In genomic region chr5:59040804-59041201, GRCh38 we compare ENCODE assay signal across 1 cellular context.
TF ChIP-seq lines count a peak whose summit lies in the region.

No MANE protein-coding gene starts in this region.

TF ChIP-seq in HepG2, 621 proteins besides CTCF, POLR2A, EP300 and RAD21 (continued from another document and continues in another):
- TF ChIP-seq, protein P1, sequence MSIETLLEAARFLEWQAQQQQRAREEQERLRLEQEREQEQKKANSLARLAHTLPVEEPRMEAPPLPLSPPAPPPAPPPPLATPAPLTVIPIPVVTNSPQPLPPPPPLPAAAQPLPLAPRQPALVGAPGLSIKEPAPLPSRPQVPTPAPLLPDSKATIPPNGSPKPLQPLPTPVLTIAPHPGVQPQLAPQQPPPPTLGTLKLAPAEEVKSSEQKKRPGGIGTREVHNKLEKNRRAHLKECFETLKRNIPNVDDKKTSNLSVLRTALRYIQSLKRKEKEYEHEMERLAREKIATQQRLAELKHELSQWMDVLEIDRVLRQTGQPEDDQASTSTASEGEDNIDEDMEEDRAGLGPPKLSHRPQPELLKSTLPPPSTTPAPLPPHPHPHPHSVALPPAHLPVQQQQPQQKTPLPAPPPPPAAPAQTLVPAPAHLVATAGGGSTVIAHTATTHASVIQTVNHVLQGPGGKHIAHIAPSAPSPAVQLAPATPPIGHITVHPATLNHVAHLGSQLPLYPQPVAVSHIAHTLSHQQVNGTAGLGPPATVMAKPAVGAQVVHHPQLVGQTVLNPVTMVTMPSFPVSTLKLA (IDR thresholded peaks at IDR 0.05): 0 out of 2 replicates have a peak, but pooled peaks have one; percentile 4
- TF ChIP-seq CREM (IDR thresholded peaks at IDR 0.05) (peak; percentile 50; the same call in 1 of the 2 replicates), CREM (CRISPR knock-in tag; IDR thresholded peaks at IDR 0.05) (no peak), SP5 (CRISPR knock-in tag; IDR thresholded peaks at IDR 0.05; ENCODE audit: borderline replicate concordance, low read depth) (0 out of 2 replicates have a peak, but pooled peaks have one; percentile 33), SSRP1 (CRISPR knock-in tag; IDR thresholded peaks at IDR 0.05) (no peak), ZGPAT (CRISPR knock-in tag; IDR thresholded peaks at IDR 0.05) (peak; percentile 63), FOXA1 (IDR thresholded peaks at IDR 0.05) (no peak), FOXA1 (CRISPR knock-in tag; IDR thresholded peaks at IDR 0.05) (0 out of 2 replicates have a peak, but pooled peaks have one; percentile 7), KLF12 (CRISPR knock-in tag; IDR thresholded peaks at IDR 0.05; ENCODE audit: borderline replicate concordance) (no peak), NR1H2 (CRISPR knock-in tag; IDR thresholded peaks at IDR 0.05; ENCODE audit: borderline replicate concordance, low read depth) (no peak), MED1 (CRISPR knock-in tag; IDR thresholded peaks at IDR 0.05) (peak; percentile 29; the same call in 1 of the 2 replicates), ZBTB21 (CRISPR knock-in tag; IDR thresholded peaks at IDR 0.05) (no peak), NR2F6 (IDR thresholded peaks at IDR 0.05) (peak; percentile 25; the same call in 1 of the 2 replicates), NR2F6 (CRISPR knock-in tag; IDR thresholded peaks at IDR 0.05) (no peak), NCOA2 (CRISPR knock-in tag; IDR thresholded peaks at IDR 0.05) (peak; percentile 23; the same call in 1 of the 2 replicates), CENPT (CRISPR knock-in tag; IDR thresholded peaks at IDR 0.05; ENCODE audit: low read depth) (no peak), ELF3 (CRISPR knock-in tag; IDR thresholded peaks at IDR 0.05) (peak; percentile 49; the same call in 1 of the 2 replicates), ZMAT5 (CRISPR knock-in tag; IDR thresholded peaks at IDR 0.05; ENCODE audit: borderline replicate concordance, low read depth) (no peak), HNF4A (CRISPR knock-in tag; IDR thresholded peaks at IDR 0.05) (0 out of 2 replicates have a peak, but pooled peaks have one; percentile 31), MIER2 (CRISPR knock-in tag; IDR thresholded peaks at IDR 0.05) (no peak), CREB1 (IDR thresholded peaks at IDR 0.05) (no peak), CREB1 (CRISPR knock-in tag; IDR thresholded peaks at IDR 0.05) (no peak), MIXL1 (CRISPR knock-in tag; IDR thresholded peaks at IDR 0.05) (0 out of 2 replicates have a peak, but pooled peaks have one; percentile 38), NR2F2 (IDR thresholded peaks at IDR 0.05; ENCODE audit: borderline replicate concordance, low read depth) (0 out of 2 replicates have a peak, but pooled peaks have one; percentile 2), FOXJ3 (CRISPR knock-in tag; IDR thresholded peaks at IDR 0.05; ENCODE audit: borderline replicate concordance) (peak; percentile 75; the same call in 1 of the 2 replicates), MAX (IDR thresholded peaks at IDR 0.05) (no peak; the same call in 1 of the 2 replicates), ZFP36L1 (CRISPR knock-in tag; IDR thresholded peaks at IDR 0.05) (no peak), ZKSCAN5 (CRISPR knock-in tag; IDR thresholded peaks at IDR 0.05) (no peak), SIN3B (IDR thresholded peaks at IDR 0.05; ENCODE audit: low read length) (no peak), FOXA3 (CRISPR knock-in tag; IDR thresholded peaks at IDR 0.05) (peak; percentile 73), KLF16 (CRISPR knock-in tag; IDR thresholded peaks at IDR 0.05) (no peak), YY1 (IDR thresholded peaks at IDR 0.05; ENCODE audit: insufficient read depth, insufficient replicate concordance, low read depth, low read length) (no peak), ZNF850 (CRISPR knock-in tag; conservative IDR thresholded peaks at IDR 0.05) (no peak), MEF2D (CRISPR knock-in tag; IDR thresholded peaks at IDR 0.05) (0 out of 2 replicates have a peak, but pooled peaks have one; percentile 6), CHCHD3 (CRISPR knock-in tag; IDR thresholded peaks at IDR 0.05) (no peak), SOX5 (CRISPR knock-in tag; IDR thresholded peaks at IDR 0.05; ENCODE audit: borderline replicate concordance) (peak; percentile 86), SOX6 (IDR thresholded peaks at IDR 0.05) (no peak), SOX6 (CRISPR knock-in tag; IDR thresholded peaks at IDR 0.05) (peak; percentile 80; the same call in 1 of the 2 replicates), NFIC (IDR thresholded peaks at IDR 0.05; ENCODE audit: low read length) (peak; percentile 34; the same call in 1 of the 2 replicates), GABPA (IDR thresholded peaks at IDR 0.05; ENCODE audit: low read depth, low read length) (no peak), GABPA (CRISPR knock-in tag; IDR thresholded peaks at IDR 0.05; ENCODE audit: low read depth) (0 out of 2 replicates have a peak, but pooled peaks have one; percentile 23), ATM (IDR thresholded peaks at IDR 0.05; ENCODE audit: borderline replicate concordance) (no peak)
- TF ChIP-seq, protein P2, sequence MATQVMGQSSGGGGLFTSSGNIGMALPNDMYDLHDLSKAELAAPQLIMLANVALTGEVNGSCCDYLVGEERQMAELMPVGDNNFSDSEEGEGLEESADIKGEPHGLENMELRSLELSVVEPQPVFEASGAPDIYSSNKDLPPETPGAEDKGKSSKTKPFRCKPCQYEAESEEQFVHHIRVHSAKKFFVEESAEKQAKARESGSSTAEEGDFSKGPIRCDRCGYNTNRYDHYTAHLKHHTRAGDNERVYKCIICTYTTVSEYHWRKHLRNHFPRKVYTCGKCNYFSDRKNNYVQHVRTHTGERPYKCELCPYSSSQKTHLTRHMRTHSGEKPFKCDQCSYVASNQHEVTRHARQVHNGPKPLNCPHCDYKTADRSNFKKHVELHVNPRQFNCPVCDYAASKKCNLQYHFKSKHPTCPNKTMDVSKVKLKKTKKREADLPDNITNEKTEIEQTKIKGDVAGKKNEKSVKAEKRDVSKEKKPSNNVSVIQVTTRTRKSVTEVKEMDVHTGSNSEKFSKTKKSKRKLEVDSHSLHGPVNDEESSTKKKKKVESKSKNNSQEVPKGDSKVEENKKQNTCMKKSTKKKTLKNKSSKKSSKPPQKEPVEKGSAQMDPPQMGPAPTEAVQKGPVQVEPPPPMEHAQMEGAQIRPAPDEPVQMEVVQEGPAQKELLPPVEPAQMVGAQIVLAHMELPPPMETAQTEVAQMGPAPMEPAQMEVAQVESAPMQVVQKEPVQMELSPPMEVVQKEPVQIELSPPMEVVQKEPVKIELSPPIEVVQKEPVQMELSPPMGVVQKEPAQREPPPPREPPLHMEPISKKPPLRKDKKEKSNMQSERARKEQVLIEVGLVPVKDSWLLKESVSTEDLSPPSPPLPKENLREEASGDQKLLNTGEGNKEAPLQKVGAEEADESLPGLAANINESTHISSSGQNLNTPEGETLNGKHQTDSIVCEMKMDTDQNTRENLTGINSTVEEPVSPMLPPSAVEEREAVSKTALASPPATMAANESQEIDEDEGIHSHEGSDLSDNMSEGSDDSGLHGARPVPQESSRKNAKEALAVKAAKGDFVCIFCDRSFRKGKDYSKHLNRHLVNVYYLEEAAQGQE (IDR thresholded peaks at IDR 0.05; ENCODE audit: borderline replicate concordance in 1 of 2, low read depth in 1 of 2, low read length in 2 of 2): no peak
- TF ChIP-seq, protein P3, sequence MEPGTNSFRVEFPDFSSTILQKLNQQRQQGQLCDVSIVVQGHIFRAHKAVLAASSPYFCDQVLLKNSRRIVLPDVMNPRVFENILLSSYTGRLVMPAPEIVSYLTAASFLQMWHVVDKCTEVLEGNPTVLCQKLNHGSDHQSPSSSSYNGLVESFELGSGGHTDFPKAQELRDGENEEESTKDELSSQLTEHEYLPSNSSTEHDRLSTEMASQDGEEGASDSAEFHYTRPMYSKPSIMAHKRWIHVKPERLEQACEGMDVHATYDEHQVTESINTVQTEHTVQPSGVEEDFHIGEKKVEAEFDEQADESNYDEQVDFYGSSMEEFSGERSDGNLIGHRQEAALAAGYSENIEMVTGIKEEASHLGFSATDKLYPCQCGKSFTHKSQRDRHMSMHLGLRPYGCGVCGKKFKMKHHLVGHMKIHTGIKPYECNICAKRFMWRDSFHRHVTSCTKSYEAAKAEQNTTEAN (CRISPR knock-in tag; conservative IDR thresholded peaks at IDR 0.05): peak; percentile 50; the same call in 1 of the 2 replicates
- TF ChIP-seq, protein P4, sequence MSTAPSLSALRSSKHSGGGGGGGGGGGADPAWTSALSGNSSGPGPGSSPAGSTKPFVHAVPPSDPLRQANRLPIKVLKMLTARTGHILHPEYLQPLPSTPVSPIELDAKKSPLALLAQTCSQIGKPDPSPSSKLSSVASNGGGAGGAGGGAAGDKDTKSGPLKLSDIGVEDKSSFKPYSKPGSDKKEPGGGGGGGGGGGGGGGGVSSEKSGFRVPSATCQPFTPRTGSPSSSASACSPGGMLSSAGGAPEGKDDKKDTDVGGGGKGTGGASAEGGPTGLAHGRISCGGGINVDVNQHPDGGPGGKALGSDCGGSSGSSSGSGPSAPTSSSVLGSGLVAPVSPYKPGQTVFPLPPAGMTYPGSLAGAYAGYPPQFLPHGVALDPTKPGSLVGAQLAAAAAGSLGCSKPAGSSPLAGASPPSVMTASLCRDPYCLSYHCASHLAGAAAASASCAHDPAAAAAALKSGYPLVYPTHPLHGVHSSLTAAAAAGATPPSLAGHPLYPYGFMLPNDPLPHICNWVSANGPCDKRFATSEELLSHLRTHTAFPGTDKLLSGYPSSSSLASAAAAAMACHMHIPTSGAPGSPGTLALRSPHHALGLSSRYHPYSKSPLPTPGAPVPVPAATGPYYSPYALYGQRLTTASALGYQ (CRISPR knock-in tag; IDR thresholded peaks at IDR 0.05): peak; percentile 59; the same call in 1 of the 2 replicates
- TF ChIP-seq, protein P5, sequence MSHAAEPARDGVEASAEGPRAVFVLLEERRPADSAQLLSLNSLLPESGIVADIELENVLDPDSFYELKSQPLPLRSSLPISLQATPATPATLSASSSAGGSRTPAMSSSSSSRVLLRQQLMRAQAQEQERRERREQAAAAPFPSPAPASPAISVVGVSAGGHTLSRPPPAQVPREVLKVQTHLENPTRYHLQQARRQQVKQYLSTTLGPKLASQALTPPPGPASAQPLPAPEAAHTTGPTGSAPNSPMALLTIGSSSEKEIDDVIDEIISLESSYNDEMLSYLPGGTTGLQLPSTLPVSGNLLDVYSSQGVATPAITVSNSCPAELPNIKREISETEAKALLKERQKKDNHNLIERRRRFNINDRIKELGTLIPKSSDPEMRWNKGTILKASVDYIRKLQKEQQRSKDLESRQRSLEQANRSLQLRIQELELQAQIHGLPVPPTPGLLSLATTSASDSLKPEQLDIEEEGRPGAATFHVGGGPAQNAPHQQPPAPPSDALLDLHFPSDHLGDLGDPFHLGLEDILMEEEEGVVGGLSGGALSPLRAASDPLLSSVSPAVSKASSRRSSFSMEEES (CRISPR knock-in tag; IDR thresholded peaks at IDR 0.05): peak; percentile 31
- TF ChIP-seq, protein P6, sequence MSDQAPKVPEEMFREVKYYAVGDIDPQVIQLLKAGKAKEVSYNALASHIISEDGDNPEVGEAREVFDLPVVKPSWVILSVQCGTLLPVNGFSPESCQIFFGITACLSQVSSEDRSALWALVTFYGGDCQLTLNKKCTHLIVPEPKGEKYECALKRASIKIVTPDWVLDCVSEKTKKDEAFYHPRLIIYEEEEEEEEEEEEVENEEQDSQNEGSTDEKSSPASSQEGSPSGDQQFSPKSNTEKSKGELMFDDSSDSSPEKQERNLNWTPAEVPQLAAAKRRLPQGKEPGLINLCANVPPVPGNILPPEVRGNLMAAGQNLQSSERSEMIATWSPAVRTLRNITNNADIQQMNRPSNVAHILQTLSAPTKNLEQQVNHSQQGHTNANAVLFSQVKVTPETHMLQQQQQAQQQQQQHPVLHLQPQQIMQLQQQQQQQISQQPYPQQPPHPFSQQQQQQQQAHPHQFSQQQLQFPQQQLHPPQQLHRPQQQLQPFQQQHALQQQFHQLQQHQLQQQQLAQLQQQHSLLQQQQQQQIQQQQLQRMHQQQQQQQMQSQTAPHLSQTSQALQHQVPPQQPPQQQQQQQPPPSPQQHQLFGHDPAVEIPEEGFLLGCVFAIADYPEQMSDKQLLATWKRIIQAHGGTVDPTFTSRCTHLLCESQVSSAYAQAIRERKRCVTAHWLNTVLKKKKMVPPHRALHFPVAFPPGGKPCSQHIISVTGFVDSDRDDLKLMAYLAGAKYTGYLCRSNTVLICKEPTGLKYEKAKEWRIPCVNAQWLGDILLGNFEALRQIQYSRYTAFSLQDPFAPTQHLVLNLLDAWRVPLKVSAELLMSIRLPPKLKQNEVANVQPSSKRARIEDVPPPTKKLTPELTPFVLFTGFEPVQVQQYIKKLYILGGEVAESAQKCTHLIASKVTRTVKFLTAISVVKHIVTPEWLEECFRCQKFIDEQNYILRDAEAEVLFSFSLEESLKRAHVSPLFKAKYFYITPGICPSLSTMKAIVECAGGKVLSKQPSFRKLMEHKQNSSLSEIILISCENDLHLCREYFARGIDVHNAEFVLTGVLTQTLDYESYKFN (CRISPR knock-in tag; conservative IDR thresholded peaks at IDR 0.05): peak; percentile 32; the same call in 1 of the 2 replicates
